Comparison of ENCODE assay signal across 16 cellular contexts in the genomic region with DNA sequence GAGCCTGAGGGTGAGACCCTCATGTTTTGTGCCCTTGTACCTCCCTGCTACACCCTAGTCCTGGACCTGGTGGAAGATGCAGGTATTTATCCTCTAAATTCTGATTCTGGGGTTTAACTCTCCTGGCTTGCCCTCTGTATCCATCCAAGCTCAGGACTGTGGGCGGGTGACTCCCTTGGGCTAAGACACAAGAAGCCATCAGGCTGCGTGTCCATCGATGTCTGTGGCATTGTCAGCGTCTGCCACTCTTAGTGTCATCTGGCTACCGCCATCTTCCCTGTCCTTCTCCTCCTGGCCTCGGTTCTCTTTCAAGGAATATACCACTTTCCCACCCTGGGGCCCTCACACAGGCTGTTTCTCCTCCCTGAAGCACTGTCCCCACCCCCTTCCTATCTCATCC. TPM values are rescaled to one million over a fixed set of nuclear protein-coding genes. Genes with fewer than 3 reads are reported as not detected.
DNase-seq lines count a peak whose midpoint lies in the region; ATAC-seq and TF ChIP-seq lines count a peak whose summit lies in the region.
"Had no signal": no experiment of that assay in that cellular context is flagged by ENCODE, and none has a peak within 500 bp of the region (broad histone marks: within the 10 kb centered on the region; RNA-seq: fewer than 3 reads in every experiment).

No MANE protein-coding gene starts in this region.

- intact Hi-C loops in sciatic nerve (cut with DNase I) (no loop called here), posterior vena cava (cut with DNase I) (no loop called here)

- ATAC-seq in RWPE2 (ENCODE audit: low read depth): no peak
- ATAC-seq in sciatic nerve: no peak
- ATAC-seq: A549 had no signal

- H3K9me3 ChIP-seq in RWPE2 (ENCODE audit: severe bottlenecking): no peaks in the 10 kb centered on the region
- H3K9me3 ChIP-seq: A549, Caco-2, HAP-1 had no signal

- DNase-seq in RWPE2 (ENCODE audit: low spot score): peak; percentile 58
- peak; percentile 29 for DNase-seq in coronary artery (ENCODE audit: low spot score)
- peak; percentile 28 for DNase-seq in mesenteric fat pad (ENCODE audit: low spot score)
- DNase-seq in sciatic nerve (ENCODE audit: low spot score): peak; percentile 22
- DNase-seq in posterior vena cava (ENCODE audit: low spot score): no peak
- DNase-seq in A172 (ENCODE audit: low spot score): no peak
- DNase-seq: AML-193; CD4-positive, alpha-beta T cell; GM23248 had no signal

- H3K27ac ChIP-seq in RWPE2 (ENCODE audit: poor library complexity, severe bottlenecking): no peak overlapping the region
- H3K27ac ChIP-seq in coronary artery: no peak overlapping the region
- H3K27ac ChIP-seq: A549, C4-2B, GM23248, HL-60 had no signal

- H3K36me3 ChIP-seq in RWPE2 (ENCODE audit: low read depth): no peaks in the 10 kb centered on the region
- H3K36me3 ChIP-seq: HAP-1 had no signal

- no peaks in the 10 kb centered on the region for H3K4me1 ChIP-seq in RWPE2 (ENCODE audit: insufficient read depth, poor library complexity, severe bottlenecking)
- H3K4me1 ChIP-seq: A549, HAP-1 had no signal

- no peaks in the 10 kb centered on the region for H3K27me3 ChIP-seq in RWPE2 (ENCODE audit: insufficient read depth, poor library complexity, severe bottlenecking)

- TF ChIP-seq CTCF in RWPE2 (IDR thresholded peaks at IDR 0.05; ENCODE audit: poor library complexity, severe bottlenecking): no peak
- no peak for TF ChIP-seq CTCF in coronary artery (IDR thresholded peaks at IDR 0.05)

- H3K4me3 ChIP-seq in RWPE2 (ENCODE audit: severe bottlenecking) (no peak overlapping the region), coronary artery (no peak overlapping the region)
- H3K4me3 ChIP-seq: A549, GM23248, HAP-1 had no signal

RNA-seq across cellular contexts. Expression of gene BLCAP, which starts 28.9 kb away (rescaled TPM):
- total RNA-seq in mesenteric fat pad (148 TPM), sciatic nerve (58.4 TPM), posterior vena cava (10 to 100 TPM; 48.1 to 55.4 TPM)
- 32.0 and 32.3 TPM in 2 replicates for total RNA-seq in A172 (2014; rRNA removed; shearing (Covaris generic))

RNA-seq across cellular contexts. Expression of gene NNAT, which starts 35.5 kb away (rescaled TPM):
- total RNA-seq in mesenteric fat pad (27.3 TPM), sciatic nerve (2.1 TPM), posterior vena cava (under 1 TPM; 0.52 to 0.65 TPM)
- total RNA-seq in A172 (2014; rRNA removed; shearing (Covaris generic)): not detected in 2 replicates
- total RNA-seq: Caco-2; CD4-positive, alpha-beta T cell; GM23248; H4; HT1080 had no signal

Comparison
In these comparisons a context has a peak if more than half of its experiments do, and no peak if none do; other contexts are left out.
1. DNase-seq: peak in RWPE2 (single experiment), coronary artery (single experiment), mesenteric fat pad (single experiment) and sciatic nerve (single experiment); none in posterior vena cava (single experiment) and A172 (single experiment).